In the genomic region with DNA sequence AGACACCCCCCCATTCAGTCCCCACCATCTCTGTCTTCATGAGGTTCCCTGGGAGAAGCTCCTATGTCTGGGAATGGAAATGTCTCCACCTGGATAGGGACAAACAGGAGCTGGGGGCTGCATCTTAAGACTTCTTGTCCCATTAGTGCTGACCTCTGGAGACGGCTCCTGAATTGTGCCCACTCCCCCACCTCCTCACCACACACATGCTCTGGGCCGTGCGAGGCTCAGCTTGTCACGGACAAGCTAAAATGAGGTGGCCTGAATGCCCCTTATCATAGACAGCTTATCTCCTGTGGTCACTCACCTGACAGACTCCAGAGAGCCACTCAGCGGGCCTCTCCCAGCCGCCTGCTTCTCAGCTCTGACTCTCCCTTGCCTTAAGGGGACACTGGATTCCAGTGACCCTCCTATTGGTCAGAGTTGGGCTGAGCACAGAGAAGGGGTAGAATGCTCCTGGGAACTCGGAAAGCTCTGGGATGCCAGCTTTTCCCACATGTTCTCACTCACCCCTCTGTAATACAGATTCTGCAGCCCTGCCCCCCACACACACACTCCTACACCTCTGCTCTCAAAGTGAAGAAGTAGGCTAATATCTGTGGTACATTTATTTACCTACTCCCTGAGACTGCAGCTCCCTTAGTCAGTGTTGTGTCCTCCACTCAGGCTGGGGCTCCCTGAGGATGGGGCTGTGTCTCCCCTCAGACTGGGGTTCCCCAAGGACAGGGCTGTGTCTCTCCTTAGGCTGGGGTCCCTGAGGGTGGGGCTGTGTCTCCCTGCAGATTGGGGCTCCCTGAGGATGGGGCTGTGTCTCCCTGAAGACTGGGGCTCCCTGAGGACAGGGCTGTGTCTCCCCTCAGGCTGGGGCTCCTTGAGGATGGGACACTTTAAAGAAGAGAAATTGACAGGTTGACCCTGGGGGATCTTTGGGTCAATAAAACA, we compare ENCODE assay signal across 1 cellular context.
A peak's percentile ranks its signal among the peaks of the same experiment; 100 is the strongest.
TF ChIP-seq lines count a peak whose summit lies in the region.

No MANE protein-coding gene starts in this region.

TF ChIP-seq in K562, 482 proteins besides CTCF, POLR2A, EP300 and RAD21 (continued from another document and continues in another):
- TF ChIP-seq, protein P1, sequence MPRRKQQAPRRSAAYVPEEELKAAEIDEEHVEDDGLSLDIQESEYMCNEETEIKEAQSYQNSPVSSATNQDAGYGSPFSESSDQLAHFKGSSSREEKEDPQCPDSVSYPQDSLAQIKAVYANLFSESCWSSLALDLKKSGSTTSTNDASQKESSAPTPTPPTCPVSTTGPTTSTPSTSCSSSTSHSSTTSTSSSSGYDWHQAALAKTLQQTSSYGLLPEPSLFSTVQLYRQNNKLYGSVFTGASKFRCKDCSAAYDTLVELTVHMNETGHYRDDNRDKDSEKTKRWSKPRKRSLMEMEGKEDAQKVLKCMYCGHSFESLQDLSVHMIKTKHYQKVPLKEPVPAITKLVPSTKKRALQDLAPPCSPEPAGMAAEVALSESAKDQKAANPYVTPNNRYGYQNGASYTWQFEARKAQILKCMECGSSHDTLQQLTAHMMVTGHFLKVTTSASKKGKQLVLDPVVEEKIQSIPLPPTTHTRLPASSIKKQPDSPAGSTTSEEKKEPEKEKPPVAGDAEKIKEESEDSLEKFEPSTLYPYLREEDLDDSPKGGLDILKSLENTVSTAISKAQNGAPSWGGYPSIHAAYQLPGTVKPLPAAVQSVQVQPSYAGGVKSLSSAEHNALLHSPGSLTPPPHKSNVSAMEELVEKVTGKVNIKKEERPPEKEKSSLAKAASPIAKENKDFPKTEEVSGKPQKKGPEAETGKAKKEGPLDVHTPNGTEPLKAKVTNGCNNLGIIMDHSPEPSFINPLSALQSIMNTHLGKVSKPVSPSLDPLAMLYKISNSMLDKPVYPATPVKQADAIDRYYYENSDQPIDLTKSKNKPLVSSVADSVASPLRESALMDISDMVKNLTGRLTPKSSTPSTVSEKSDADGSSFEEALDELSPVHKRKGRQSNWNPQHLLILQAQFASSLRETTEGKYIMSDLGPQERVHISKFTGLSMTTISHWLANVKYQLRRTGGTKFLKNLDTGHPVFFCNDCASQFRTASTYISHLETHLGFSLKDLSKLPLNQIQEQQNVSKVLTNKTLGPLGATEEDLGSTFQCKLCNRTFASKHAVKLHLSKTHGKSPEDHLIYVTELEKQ (CRISPR knock-in tag; IDR thresholded peaks at IDR 0.05): peak; percentile 69; the same call in 1 of the 2 replicates
- TF ChIP-seq ZEB2 (IDR thresholded peaks at IDR 0.05) (peak; percentile 98), KHSRP (IDR thresholded peaks at IDR 0.05) (no peak), ZNF140 (CRISPR knock-in tag; IDR thresholded peaks at IDR 0.05) (no peak), CC2D1A (IDR thresholded peaks at IDR 0.05) (peak; percentile 49; the same call in 1 of the 2 replicates), ATF1 (CRISPR knock-in tag; IDR thresholded peaks at IDR 0.05) (no peak), ATF1 (tag; IDR thresholded peaks at IDR 0.05) (peak; percentile 47), PTRF (tag; IDR thresholded peaks at IDR 0.05) (no peak), PURB (CRISPR knock-in tag; IDR thresholded peaks at IDR 0.05; ENCODE audit: low read depth) (no peak), CEBPG (CRISPR knock-in tag; IDR thresholded peaks at IDR 0.05) (no peak), CEBPG (tag; conservative IDR thresholded peaks at IDR 0.05 in 1 of 2, IDR thresholded peaks at IDR 0.05 in 1 of 2) (no peak), CAMTA2 (CRISPR knock-in tag; conservative IDR thresholded peaks at IDR 0.05) (no peak), SRSF3 (IDR thresholded peaks at IDR 0.05; ENCODE audit: insufficient read depth, low read length) (no peak), ZNF778 (CRISPR knock-in tag; IDR thresholded peaks at IDR 0.05) (no peak), HDAC3 (IDR thresholded peaks at IDR 0.05; ENCODE audit: borderline replicate concordance, partially characterized antibody) (no peak), ZNF57 (CRISPR knock-in tag; IDR thresholded peaks at IDR 0.05) (no peak), ZNF76 (CRISPR knock-in tag; IDR thresholded peaks at IDR 0.05; ENCODE audit: borderline replicate concordance) (peak; percentile 89), GABPA (tag; conservative IDR thresholded peaks at IDR 0.05; ENCODE audit: low read depth) (no peak), PHF21A (IDR thresholded peaks at IDR 0.05; ENCODE audit: borderline replicate concordance, low read depth) (no peak), ZBTB17 (CRISPR knock-in tag; IDR thresholded peaks at IDR 0.05) (peak; percentile 38; the same call in 1 of the 2 replicates), SREBF1 (IDR thresholded peaks at IDR 0.05; ENCODE audit: borderline replicate concordance, low read depth, low read length) (peak; percentile 92; the same call in 1 of the 2 replicates), NR4A1 (CRISPR knock-in tag; IDR thresholded peaks at IDR 0.05) (peak; percentile 13; the same call in 1 of the 2 replicates), NR4A1 (tag; IDR thresholded peaks at IDR 0.05) (no peak; the same call in 1 of the 2 replicates), ZFP36 (IDR thresholded peaks at IDR 0.05; ENCODE audit: low read depth, low read length, partially characterized antibody) (peak; percentile 41), ZNF24 (IDR thresholded peaks at IDR 0.05) (peak; percentile 50; the same call in 1 of the 2 replicates), ZFP30 (CRISPR knock-in tag; IDR thresholded peaks at IDR 0.05; ENCODE audit: borderline replicate concordance) (no peak), TARDBP (IDR thresholded peaks at IDR 0.05) (no peak)
- TF ChIP-seq, protein P2, sequence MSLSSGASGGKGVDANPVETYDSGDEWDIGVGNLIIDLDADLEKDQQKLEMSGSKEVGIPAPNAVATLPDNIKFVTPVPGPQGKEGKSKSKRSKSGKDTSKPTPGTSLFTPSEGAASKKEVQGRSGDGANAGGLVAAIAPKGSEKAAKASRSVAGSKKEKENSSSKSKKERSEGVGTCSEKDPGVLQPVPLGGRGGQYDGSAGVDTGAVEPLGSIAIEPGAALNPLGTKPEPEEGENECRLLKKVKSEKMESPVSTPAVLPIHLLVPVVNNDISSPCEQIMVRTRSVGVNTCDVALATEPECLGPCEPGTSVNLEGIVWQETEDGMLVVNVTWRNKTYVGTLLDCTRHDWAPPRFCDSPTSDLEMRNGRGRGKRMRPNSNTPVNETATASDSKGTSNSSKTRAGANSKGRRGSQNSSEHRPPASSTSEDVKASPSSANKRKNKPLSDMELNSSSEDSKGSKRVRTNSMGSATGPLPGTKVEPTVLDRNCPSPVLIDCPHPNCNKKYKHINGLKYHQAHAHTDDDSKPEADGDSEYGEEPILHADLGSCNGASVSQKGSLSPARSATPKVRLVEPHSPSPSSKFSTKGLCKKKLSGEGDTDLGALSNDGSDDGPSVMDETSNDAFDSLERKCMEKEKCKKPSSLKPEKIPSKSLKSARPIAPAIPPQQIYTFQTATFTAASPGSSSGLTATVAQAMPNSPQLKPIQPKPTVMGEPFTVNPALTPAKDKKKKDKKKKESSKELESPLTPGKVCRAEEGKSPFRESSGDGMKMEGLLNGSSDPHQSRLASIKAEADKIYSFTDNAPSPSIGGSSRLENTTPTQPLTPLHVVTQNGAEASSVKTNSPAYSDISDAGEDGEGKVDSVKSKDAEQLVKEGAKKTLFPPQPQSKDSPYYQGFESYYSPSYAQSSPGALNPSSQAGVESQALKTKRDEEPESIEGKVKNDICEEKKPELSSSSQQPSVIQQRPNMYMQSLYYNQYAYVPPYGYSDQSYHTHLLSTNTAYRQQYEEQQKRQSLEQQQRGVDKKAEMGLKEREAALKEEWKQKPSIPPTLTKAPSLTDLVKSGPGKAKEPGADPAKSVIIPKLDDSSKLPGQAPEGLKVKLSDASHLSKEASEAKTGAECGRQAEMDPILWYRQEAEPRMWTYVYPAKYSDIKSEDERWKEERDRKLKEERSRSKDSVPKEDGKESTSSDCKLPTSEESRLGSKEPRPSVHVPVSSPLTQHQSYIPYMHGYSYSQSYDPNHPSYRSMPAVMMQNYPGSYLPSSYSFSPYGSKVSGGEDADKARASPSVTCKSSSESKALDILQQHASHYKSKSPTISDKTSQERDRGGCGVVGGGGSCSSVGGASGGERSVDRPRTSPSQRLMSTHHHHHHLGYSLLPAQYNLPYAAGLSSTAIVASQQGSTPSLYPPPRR (CRISPR knock-in tag; IDR thresholded peaks at IDR 0.05; ENCODE audit: borderline replicate concordance): no peak
- TF ChIP-seq, protein P3, sequence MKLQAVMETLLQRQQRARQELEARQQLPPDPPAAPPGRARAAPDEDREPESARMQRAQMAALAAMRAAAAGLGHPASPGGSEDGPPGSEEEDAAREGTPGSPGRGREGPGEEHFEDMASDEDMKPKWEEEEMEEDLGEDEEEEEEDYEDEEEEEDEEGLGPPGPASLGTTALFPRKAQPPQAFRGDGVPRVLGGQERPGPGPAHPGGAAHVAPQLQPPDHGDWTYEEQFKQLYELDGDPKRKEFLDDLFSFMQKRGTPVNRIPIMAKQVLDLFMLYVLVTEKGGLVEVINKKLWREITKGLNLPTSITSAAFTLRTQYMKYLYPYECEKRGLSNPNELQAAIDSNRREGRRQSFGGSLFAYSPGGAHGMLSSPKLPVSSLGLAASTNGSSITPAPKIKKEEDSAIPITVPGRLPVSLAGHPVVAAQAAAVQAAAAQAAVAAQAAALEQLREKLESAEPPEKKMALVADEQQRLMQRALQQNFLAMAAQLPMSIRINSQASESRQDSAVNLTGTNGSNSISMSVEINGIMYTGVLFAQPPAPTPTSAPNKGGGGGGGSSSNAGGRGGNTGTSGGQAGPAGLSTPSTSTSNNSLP (IDR thresholded peaks at IDR 0.05; ENCODE audit: borderline replicate concordance, low read depth, low read length): no peak
- TF ChIP-seq, protein P4, sequence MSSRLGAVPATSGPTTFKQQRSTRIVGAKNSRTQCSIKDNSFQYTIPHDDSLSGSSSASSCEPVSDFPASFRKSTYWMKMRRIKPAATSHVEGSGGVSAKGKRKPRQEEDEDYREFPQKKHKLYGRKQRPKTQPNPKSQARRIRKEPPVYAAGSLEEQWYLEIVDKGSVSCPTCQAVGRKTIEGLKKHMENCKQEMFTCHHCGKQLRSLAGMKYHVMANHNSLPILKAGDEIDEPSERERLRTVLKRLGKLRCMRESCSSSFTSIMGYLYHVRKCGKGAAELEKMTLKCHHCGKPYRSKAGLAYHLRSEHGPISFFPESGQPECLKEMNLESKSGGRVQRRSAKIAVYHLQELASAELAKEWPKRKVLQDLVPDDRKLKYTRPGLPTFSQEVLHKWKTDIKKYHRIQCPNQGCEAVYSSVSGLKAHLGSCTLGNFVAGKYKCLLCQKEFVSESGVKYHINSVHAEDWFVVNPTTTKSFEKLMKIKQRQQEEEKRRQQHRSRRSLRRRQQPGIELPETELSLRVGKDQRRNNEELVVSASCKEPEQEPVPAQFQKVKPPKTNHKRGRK (tag; IDR thresholded peaks at IDR 0.05): no peak
- TF ChIP-seq, protein P5, sequence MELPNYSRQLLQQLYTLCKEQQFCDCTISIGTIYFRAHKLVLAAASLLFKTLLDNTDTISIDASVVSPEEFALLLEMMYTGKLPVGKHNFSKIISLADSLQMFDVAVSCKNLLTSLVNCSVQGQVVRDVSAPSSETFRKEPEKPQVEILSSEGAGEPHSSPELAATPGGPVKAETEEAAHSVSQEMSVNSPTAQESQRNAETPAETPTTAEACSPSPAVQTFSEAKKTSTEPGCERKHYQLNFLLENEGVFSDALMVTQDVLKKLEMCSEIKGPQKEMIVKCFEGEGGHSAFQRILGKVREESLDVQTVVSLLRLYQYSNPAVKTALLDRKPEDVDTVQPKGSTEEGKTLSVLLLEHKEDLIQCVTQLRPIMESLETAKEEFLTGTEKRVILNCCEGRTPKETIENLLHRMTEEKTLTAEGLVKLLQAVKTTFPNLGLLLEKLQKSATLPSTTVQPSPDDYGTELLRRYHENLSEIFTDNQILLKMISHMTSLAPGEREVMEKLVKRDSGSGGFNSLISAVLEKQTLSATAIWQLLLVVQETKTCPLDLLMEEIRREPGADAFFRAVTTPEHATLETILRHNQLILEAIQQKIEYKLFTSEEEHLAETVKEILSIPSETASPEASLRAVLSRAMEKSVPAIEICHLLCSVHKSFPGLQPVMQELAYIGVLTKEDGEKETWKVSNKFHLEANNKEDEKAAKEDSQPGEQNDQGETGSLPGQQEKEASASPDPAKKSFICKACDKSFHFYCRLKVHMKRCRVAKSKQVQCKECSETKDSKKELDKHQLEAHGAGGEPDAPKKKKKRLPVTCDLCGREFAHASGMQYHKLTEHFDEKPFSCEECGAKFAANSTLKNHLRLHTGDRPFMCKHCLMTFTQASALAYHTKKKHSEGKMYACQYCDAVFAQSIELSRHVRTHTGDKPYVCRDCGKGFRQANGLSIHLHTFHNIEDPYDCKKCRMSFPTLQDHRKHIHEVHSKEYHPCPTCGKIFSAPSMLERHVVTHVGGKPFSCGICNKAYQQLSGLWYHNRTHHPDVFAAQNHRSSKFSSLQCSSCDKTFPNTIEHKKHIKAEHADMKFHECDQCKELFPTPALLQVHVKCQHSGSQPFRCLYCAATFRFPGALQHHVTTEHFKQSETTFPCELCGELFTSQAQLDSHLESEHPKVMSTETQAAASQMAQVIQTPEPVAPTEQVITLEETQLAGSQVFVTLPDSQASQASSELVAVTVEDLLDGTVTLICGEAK (IDR thresholded peaks at IDR 0.05): no peak
- TF ChIP-seq, protein P5 (CRISPR knock-in tag; IDR thresholded peaks at IDR 0.05): no peak
